Comparison of ENCODE assay signal across 38 cellular contexts in the genomic region with DNA sequence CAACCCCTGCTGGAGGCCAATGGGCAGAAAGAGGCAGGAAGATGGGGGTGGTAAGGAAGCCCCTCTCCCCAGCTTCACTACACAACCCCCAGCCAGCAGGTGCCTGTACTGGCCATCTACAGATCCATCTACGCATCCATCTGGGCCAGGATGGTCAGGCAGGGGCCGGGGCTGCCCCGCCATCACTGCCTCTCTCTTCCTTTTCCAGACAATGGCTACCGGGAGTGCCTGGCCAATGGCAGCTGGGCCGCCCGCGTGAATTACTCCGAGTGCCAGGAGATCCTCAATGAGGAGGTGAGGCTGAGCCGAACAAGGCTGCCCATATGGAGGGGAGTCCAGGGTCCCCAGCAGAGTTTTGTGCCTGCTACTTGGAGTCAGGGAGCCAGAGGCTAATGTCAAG. TPM values are rescaled to one million over a fixed set of nuclear protein-coding genes. Genes with fewer than 3 reads are reported as not detected.
"Had no signal": no experiment of that assay in that cellular context is flagged by ENCODE, and none has a peak within 500 bp of the region (broad histone marks: within the 10 kb centered on the region; RNA-seq: fewer than 3 reads in every experiment).

No MANE protein-coding gene starts in this region.

- H3K9ac ChIP-seq: KMS-11 had no signal

- H3K36me3 ChIP-seq: MG63 had no signal

- H3K4me2 ChIP-seq: KMS-11 had no signal

- H3K9me3 ChIP-seq: MG63 had no signal

- H3K4me3 ChIP-seq: MG63 had no signal

- DNase-seq: Karpas-422, Kasumi-1, MG63, MM.1S, MV-4-11, NCI-H1048, NCI-H1092, NCI-H1092 treated with DMSO at 0.1 percent for 48 hours, NCI-H1105, NCI-H1105 treated with DMSO at 0.1 percent for 48 hours, NCI-H1417, NCI-H1417 treated with DMSO at 0.1 percent for 48 hours, NCI-H1436, NCI-H1436 treated with DMSO at 0.1 percent for 48 hours, NCI-H146, NCI-H1694, NCI-H1694 treated with DMSO at 0.1 percent for 48 hours, NCI-H187, NCI-H187 treated with DMSO at 0.1 percent for 48 hours, NCI-H1930, NCI-H2029, NCI-H2029 treated with DMSO at 0.1 percent for 48 hours, NCI-H2081, NCI-H2081 treated with DMSO at 0.1 percent for 48 hours, NCI-H2107, NCI-H2171, NCI-H2171 treated with DMSO at 0.1 percent for 48 hours, NCI-H2227 treated with DMSO at 0.1 percent for 48 hours, NCI-H226, NCI-H345, NCI-H446 treated with DMSO at 0.1 percent for 48 hours, NCI-H510A, NCI-H510A treated with DMSO at 0.1 percent for 48 hours had no signal

- H3K27ac ChIP-seq: KMS-11 had no signal

RNA-seq across cellular contexts. Expression of a gene that starts 23.5 kb away (rescaled TPM):
- total RNA-seq: LHCN-M2, M059J, MCF 10A, NCI-H460 had no signal

RNA-seq across cellular contexts. Expression of a gene that starts 37.0 kb away (rescaled TPM):
- total RNA-seq: LHCN-M2, M059J, MCF 10A, NCI-H460 had no signal
